10 cellular contexts compared by ENCODE assay signal in genomic region chr4:150518559-150518958, GRCh38.
DNase-seq lines count a peak whose midpoint lies in the region; ATAC-seq and TF ChIP-seq lines count a peak whose summit lies in the region.
"Had no signal": no experiment of that assay in that cellular context is flagged by ENCODE, and none has a peak within 500 bp of the region (broad histone marks: within the 10 kb centered on the region; RNA-seq: fewer than 3 reads in every experiment).

No MANE protein-coding gene starts in this region.

- DNase-seq in M059J (ENCODE audit: low read depth) (peak; percentile 71), dermis blood vessel endothelial cell (peak; percentile 57), retinal pigment epithelial cell (ENCODE audit: low read depth) (peak; percentile 15), NCI-H2081 treated with DMSO at 0.1 percent for 48 hours (lab: John Stamatoyannopoulos, UW) (no peak)
- no peak for DNase-seq in central memory CD4-positive, alpha-beta T cell
- DNase-seq: hippocampal formation; naive thymus-derived CD8-positive, alpha-beta T cell; stimulated activated CD4-positive, alpha-beta T cell treated with anti-CD3 and anti-CD28 coated beads, Interleukin-2, amount 100 ng/mL, for 24 hours had no signal

- peak; percentile 52 for ATAC-seq in GM21786 (IDR thresholded peaks at IDR 0.05; ENCODE audit: unreplicated experiment)
- no peak for ATAC-seq in HG03469 (IDR thresholded peaks at IDR 0.05; ENCODE audit: unreplicated experiment)
- ATAC-seq: naive thymus-derived CD8-positive, alpha-beta T cell had no signal

- H3K4me3 ChIP-seq in retinal pigment epithelial cell (ENCODE audit: low read length) = no peak overlapping the region

- TF ChIP-seq CTCF in retinal pigment epithelial cell (conservative IDR thresholded peaks at IDR 0.05; ENCODE audit: low read depth, low read length) = no peak

Comparison
In these comparisons a context has a peak if more than half of its experiments do, and no peak if none do; other contexts are left out.
1. DNase-seq: peak in M059J (single experiment), dermis blood vessel endothelial cell (single experiment) and retinal pigment epithelial cell (single experiment); none in central memory CD4-positive, alpha-beta T cell (single experiment) and NCI-H2081 treated with DMSO at 0.1 percent for 48 hours (single experiment).